In the genomic region with DNA sequence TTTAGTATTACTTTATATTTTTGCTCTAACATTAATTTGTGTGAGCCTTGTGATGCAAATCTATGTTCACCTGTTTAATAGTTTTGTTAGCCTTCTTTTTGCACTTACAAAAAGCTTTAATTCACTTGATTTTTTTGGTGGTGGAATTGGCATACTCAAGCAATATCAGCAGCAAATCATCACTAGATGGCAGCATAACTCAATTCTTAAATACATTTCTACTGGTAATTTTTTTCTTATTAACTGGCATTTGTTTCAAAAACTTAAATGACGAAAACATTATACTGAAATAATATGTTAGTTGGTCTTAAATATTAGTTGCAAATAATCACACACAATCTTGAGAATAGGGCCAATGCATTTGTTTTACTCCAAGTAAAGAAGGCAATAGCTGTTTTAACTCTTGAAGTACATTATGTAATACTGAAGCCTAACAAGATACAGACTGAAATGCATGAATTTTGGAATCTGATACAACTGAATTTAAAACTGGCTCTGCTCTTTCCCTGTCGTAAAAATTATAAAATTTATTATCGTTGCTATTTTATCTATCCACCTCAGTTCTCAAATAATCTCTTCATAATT, we compare ENCODE assay signal across 8 cellular contexts.
DNase-seq lines count a peak whose midpoint lies in the region; ATAC-seq and TF ChIP-seq lines count a peak whose summit lies in the region.

No MANE protein-coding gene starts in this region.

- no peak for TF ChIP-seq EP300 in SK-N-SH (IDR thresholded peaks at IDR 0.05; ENCODE audit: borderline replicate concordance in 1 of 2, low read depth in 1 of 2, low read length in 1 of 2)

- no peaks in the 10 kb centered on the region for H3K36me3 ChIP-seq in SK-N-SH (replicated peaks in 1 of 2; ENCODE audit: control insufficient read depth in 1 of 2, insufficient read depth in 2 of 2, low read length in 1 of 2)
- no peaks in the 10 kb centered on the region for H3K36me3 ChIP-seq in thoracic aorta

- no peak overlapping the region for H3K4me2 ChIP-seq in SK-N-SH

- CTCF ChIA-PET in SK-N-SH (lab: Yijun Ruan, JAX) = interaction anchor here (0.6 to 2.0 kb wide), 29 partner anchors 9 to 1912 kb away, joined by 3 to 10 read pairs (median 3); no protein-coding TSS in a partner anchor

- no peaks in the 10 kb centered on the region for H3K9me2 ChIP-seq in SK-N-SH

- H3K9me3 ChIP-seq in SK-N-SH = no peaks in the 10 kb centered on the region
- no peaks in the 10 kb centered on the region for H3K9me3 ChIP-seq in thoracic aorta

- TF ChIP-seq CTCF in SK-N-SH (IDR thresholded peaks at IDR 0.05) = peak; percentile 81
- peak; percentile 21 for TF ChIP-seq CTCF in thoracic aorta (IDR thresholded peaks at IDR 0.05)

- H3K79me2 ChIP-seq in SK-N-SH (ENCODE audit: insufficient read depth) = no peaks in the 10 kb centered on the region

- TF ChIP-seq RAD21 in SK-N-SH (IDR thresholded peaks at IDR 0.05; ENCODE audit: low read length) = peak; percentile 61

- no peak overlapping the region for H3K9ac ChIP-seq in SK-N-SH

- WGBS in SK-N-SH (ENCODE audit: low lambda C conversion rate) = 0% methylated on average over 3 of the region's 3 CpGs

- H3F3A ChIP-seq in SK-N-SH (replicated peaks; ENCODE audit: insufficient read depth) = no peaks in the 10 kb centered on the region

- DNase-seq in SIG-M5 treated with dmso at 0.1 percent for 504 hours (lab: John Stamatoyannopoulos, UW; ENCODE audit: unreplicated experiment) (peak; percentile 31), SIG-M5 (lab: John Stamatoyannopoulos, UW) (no peak), LoVo (ENCODE audit: low spot score) (peak; percentile 63), SK-N-SH (peak; percentile 5), glomerular endothelial cell (ENCODE audit: extremely low read depth, low read depth, low spot score) (peak; percentile 50), thoracic aorta (ENCODE audit: low spot score) (no peak)

- POLR2A ChIA-PET in SK-N-SH (lab: Yijun Ruan, JAX) = no interaction called here

- H2AFZ ChIP-seq in SK-N-SH (ENCODE audit: low read depth) = no peak overlapping the region

- H3K27ac ChIP-seq in SK-N-SH (ENCODE audit: low read depth in 2 of 2, low read length in 1 of 2) (no peak overlapping the region), thoracic aorta (no peak overlapping the region)

- no peaks in the 10 kb centered on the region for H3K4me1 ChIP-seq in SK-N-SH (ENCODE audit: control insufficient read depth in 1 of 2, insufficient read depth in 2 of 2, low read depth in 1 of 2, low read length in 1 of 2)
- no peaks in the 10 kb centered on the region for H3K4me1 ChIP-seq in thoracic aorta (ENCODE audit: control insufficient read depth in 1 of 2, low read depth in 2 of 2)

- no peaks in the 10 kb centered on the region for H3K27me3 ChIP-seq in SK-N-SH (ENCODE audit: insufficient read depth)
- H3K27me3 ChIP-seq in thoracic aorta (replicated peaks; ENCODE audit: insufficient read depth) = no peaks in the 10 kb centered on the region

- ATAC-seq in thoracic aorta (ENCODE audit: insufficient number of reproducible peaks, low FRiP score, low read depth) (no peak), esophagus mucosa (no peak), GM21619 (IDR thresholded peaks at IDR 0.05; ENCODE audit: unreplicated experiment) (no peak)

- no peaks in the 10 kb centered on the region for H4K20me1 ChIP-seq in SK-N-SH (ENCODE audit: insufficient read depth)

- H3K4me3 ChIP-seq in SK-N-SH (ENCODE audit: low read depth in 2 of 2, low read length in 1 of 2) (no peak overlapping the region), thoracic aorta (no peak overlapping the region)

TF ChIP-seq in SK-N-SH, 30 proteins besides CTCF, POLR2A, EP300 and RAD21:
- TF ChIP-seq, protein P1, sequence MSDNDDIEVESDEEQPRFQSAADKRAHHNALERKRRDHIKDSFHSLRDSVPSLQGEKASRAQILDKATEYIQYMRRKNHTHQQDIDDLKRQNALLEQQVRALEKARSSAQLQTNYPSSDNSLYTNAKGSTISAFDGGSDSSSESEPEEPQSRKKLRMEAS (IDR thresholded peaks at IDR 0.05; ENCODE audit: low read depth) = no peak
- 0 out of 2 replicates have a peak, but pooled peaks have one; percentile 18 for TF ChIP-seq SMC3 (IDR thresholded peaks at IDR 0.05; ENCODE audit: low read depth, low read length)

Comparison
In these comparisons a context has a peak if more than half of its experiments do, and no peak if none do; other contexts are left out.
1. DNase-seq: peak in SIG-M5 treated with dmso at 0.1 percent for 504 hours (single experiment), LoVo (single experiment), SK-N-SH (single experiment) and glomerular endothelial cell (single experiment); none in SIG-M5 (single experiment) and thoracic aorta (single experiment).